16 cellular contexts compared by ENCODE assay signal in genomic region chr17:14833201-14833773, GRCh38.
DNase-seq lines count a peak whose midpoint lies in the region; TF ChIP-seq lines count a peak whose summit lies in the region.
"Had no signal": no experiment of that assay in that cellular context is flagged by ENCODE, and none has a peak within 500 bp of the region (broad histone marks: within the 10 kb centered on the region; RNA-seq: fewer than 3 reads in every experiment).

No MANE protein-coding gene starts in this region.

- no peaks in the 10 kb centered on the region for H3K36me3 ChIP-seq in CD4-positive, alpha-beta memory T cell (ENCODE audit: insufficient read depth, low read length)
- H3K36me3 ChIP-seq: esophagus squamous epithelium had no signal

- H3K36me3 Mint-ChIP-seq in CD4-positive, alpha-beta memory T cell = no peaks in the 10 kb centered on the region
- H3K36me3 Mint-ChIP-seq: natural killer cell had no signal

- intact Hi-C loops in CD4-positive, alpha-beta memory T cell (cut with micrococcal nuclease) = no loop called here

- H3K4me3 Mint-ChIP-seq in CD4-positive, alpha-beta memory T cell = peak overlapping the region in 1 of 8 donors; percentile 20
- H3K4me3 Mint-ChIP-seq: central memory CD8-positive, alpha-beta T cell; H9; natural killer cell had no signal

- TF ChIP-seq CTCF in fibroblast of pulmonary artery (IDR thresholded peaks at IDR 0.05; ENCODE audit: low read length, missing control alignments) = no peak

- no peak overlapping the region for H3K4me3 ChIP-seq in CD4-positive, alpha-beta memory T cell (ENCODE audit: low read length in 2 of 2)
- no peak overlapping the region for H3K4me3 ChIP-seq in fibroblast of pulmonary artery (replicated peaks; ENCODE audit: low read depth, low read length)
- H3K4me3 ChIP-seq: esophagus squamous epithelium, GM12878 had no signal

- peak; percentile 23 for DNase-seq in A172 (ENCODE audit: low spot score)
- DNase-seq in CD4-positive, alpha-beta memory T cell = peak in 3 of 5 donors; percentile 1 to 14 (median 2)
- peak; percentile 92 for DNase-seq in MV-4-11 (lab: John Stamatoyannopoulos, UW)
- peak; percentile 64 for DNase-seq in fibroblast of pulmonary artery (ENCODE audit: low read depth)
- no peak for DNase-seq in activated CD8-positive, alpha-beta memory T cell treated with anti-CD3 and anti-CD28 coated beads, Interleukin-2, amount 50 U/mL, for 4 hours
- no peak for DNase-seq in GOT3 (lab: John Stamatoyannopoulos, UW)
- no peak for DNase-seq in activated CD8-positive, alpha-beta memory T cell treated with anti-CD3 and anti-CD28 coated beads for 24 hours
- no peak for DNase-seq in activated T-cell treated with anti-CD3 and anti-CD28 coated beads, Interleukin-2, amount 50 U/mL, for 1 hour
- DNase-seq: activated T-cell treated with anti-CD3 and anti-CD28 coated beads, Interleukin-2, amount 50 U/mL, for 48 hours; esophagus squamous epithelium; H9; kidney glomerular epithelial cell; natural killer cell; stimulated activated CD4-positive, alpha-beta T cell treated with anti-CD3 and anti-CD28 coated beads, Interleukin-12 subunit alpha, Interleukin-12 subunit beta, amount 100 ng/mL, for 4 hours had no signal

- H3K27ac ChIP-seq in CD4-positive, alpha-beta memory T cell (ENCODE audit: low read depth, low read length) = no peak overlapping the region
- H3K27ac ChIP-seq: esophagus squamous epithelium had no signal

- peaks cover 4 to 5% of the 10 kb centered on the region in 2 donors for H3K27me3 Mint-ChIP-seq in CD4-positive, alpha-beta memory T cell
- H3K27me3 Mint-ChIP-seq: central memory CD8-positive, alpha-beta T cell had no signal

- peaks cover 0 to 4% (median 0%) of the 10 kb centered on the region in 8 donors for H3K9me3 Mint-ChIP-seq in CD4-positive, alpha-beta memory T cell
- H3K9me3 Mint-ChIP-seq: central memory CD8-positive, alpha-beta T cell; natural killer cell had no signal

- H3K27me3 ChIP-seq in CD4-positive, alpha-beta memory T cell (ENCODE audit: insufficient read depth, low read length) = no peaks in the 10 kb centered on the region

- H3K9me3 ChIP-seq in CD4-positive, alpha-beta memory T cell (ENCODE audit: control insufficient read depth in 1 of 2, low read length in 2 of 2) = no peaks in the 10 kb centered on the region
- H3K9me3 ChIP-seq: esophagus squamous epithelium had no signal

- peaks cover 4 to 8% (median 8%) of the 10 kb centered on the region in 4 donors for H3K4me1 Mint-ChIP-seq in CD4-positive, alpha-beta memory T cell
- H3K4me1 Mint-ChIP-seq: central memory CD8-positive, alpha-beta T cell had no signal

- H3K4me1 ChIP-seq in CD4-positive, alpha-beta memory T cell (ENCODE audit: insufficient read depth, low read length) = no peaks in the 10 kb centered on the region
- H3K4me1 ChIP-seq: esophagus squamous epithelium had no signal

- CTCF ChIA-PET in CD4-positive, alpha-beta memory T cell (lab: Charles Lee; ENCODE audit: partially characterized antibody) = no interaction called here

- POLR2A ChIA-PET in CD4-positive, alpha-beta memory T cell (lab: Charles Lee; ENCODE audit: partially characterized antibody) = no interaction called here

- H3K27ac Mint-ChIP-seq in CD4-positive, alpha-beta memory T cell = no peak overlapping the region
- H3K27ac Mint-ChIP-seq: H9, natural killer cell had no signal

Comparison
In these comparisons a context has a peak if more than half of its experiments do, and no peak if none do; other contexts are left out.
1. DNase-seq: peak in A172 (single experiment), CD4-positive, alpha-beta memory T cell (3 of 5), MV-4-11 (single experiment) and fibroblast of pulmonary artery (single experiment); none in activated CD8-positive, alpha-beta memory T cell treated with anti-CD3 and anti-CD28 coated beads, Interleukin-2, amount 50 U/mL, for 4 hours (single experiment), GOT3 (single experiment), activated CD8-positive, alpha-beta memory T cell treated with anti-CD3 and anti-CD28 coated beads for 24 hours (single experiment) and activated T-cell treated with anti-CD3 and anti-CD28 coated beads, Interleukin-2, amount 50 U/mL, for 1 hour (single experiment).